Comparison of ENCODE assay signal across 38 cellular contexts in genomic region chr19:53595510-53595867, GRCh38. TPM values are rescaled to one million over a fixed set of nuclear protein-coding genes. Genes with fewer than 3 reads are reported as not detected.
"Had no signal": no experiment of that assay in that cellular context is flagged by ENCODE, and none has a peak within 500 bp of the region (broad histone marks: within the 10 kb centered on the region; RNA-seq: fewer than 3 reads in every experiment).

No MANE protein-coding gene starts in this region.

- H3K9me3 ChIP-seq: psoas muscle, right atrium auricular region, thyroid gland, upper lobe of right lung had no signal

- H3K9ac ChIP-seq: parathyroid adenoma had no signal

- H3K36me3 ChIP-seq: brain microvascular endothelial cell, right atrium auricular region, stomach, thyroid gland, upper lobe of right lung, WERI-Rb-1 had no signal

- H2AFZ ChIP-seq: parathyroid adenoma had no signal

- FAIRE-seq: astrocyte, keratinocyte had no signal

- H3K4me1 ChIP-seq: parathyroid adenoma, psoas muscle, right atrium auricular region, stomach, upper lobe of right lung had no signal

- H3K4me2 ChIP-seq: smooth muscle cell had no signal

- H3K4me3 ChIP-seq: coronary artery, dorsolateral prefrontal cortex, psoas muscle, right atrium auricular region, smooth muscle cell, stomach, thyroid gland, upper lobe of right lung had no signal

- H3K27ac ChIP-seq: brain microvascular endothelial cell, coronary artery, dorsolateral prefrontal cortex, parathyroid adenoma, psoas muscle, right atrium auricular region, stomach, thyroid gland, upper lobe of right lung, WERI-Rb-1 had no signal

- DNase-seq: activated CD4-positive, alpha-beta memory T cell treated with anti-CD3 and anti-CD28 coated beads, Interleukin-2, amount 10 ng/mL, durations not matched to agents 7 days and 5 days; activated CD4-positive, alpha-beta T cell treated with anti-CD3 and anti-CD28 coated beads, Interleukin-2, amount 10 ng/mL, durations not matched to agents 7 days and 5 days; activated CD4-positive, CD25-positive, alpha-beta regulatory T cell treated with anti-CD3 and anti-CD28 coated beads, Interleukin-2, amount 50 U/mL, for 72 hours; activated CD8-positive, alpha-beta memory T cell treated with anti-CD3 and anti-CD28 coated beads, Interleukin-2, amount 50 U/mL, for 48 hours; activated gamma-delta T cell; activated naive CD4-positive, alpha-beta T cell treated with anti-CD3 and anti-CD28 coated beads, Interleukin-2, amount 10 ng/mL, durations not matched to agents 7 days and 5 days; activated naive CD8-positive, alpha-beta T cell treated with anti-CD3 and anti-CD28 coated beads, Interleukin-2, amount 10 ng/mL, durations not matched to agents 7 days and 5 days; activated T-cell treated with anti-CD3 and anti-CD28 coated beads, Interleukin-2, amount 50 U/mL, for 24 hours; brain microvascular endothelial cell; dorsolateral prefrontal cortex; effector memory CD4-positive, alpha-beta T cell; foreskin fibroblast; head of caudate nucleus; hippocampal formation; left cardiac atrium; left ventricle myocardium superior; mammary epithelial cell; naive B cell; nephron progenitor cell; occipital lobe; psoas muscle; stimulated activated CD4-positive, alpha-beta T cell treated with anti-CD3 and anti-CD28 coated beads, Interleukin-1b, Interleukin-23, amount 100 ng/mL, for 48 hours; stimulated activated CD4-positive, alpha-beta T cell treated with anti-CD3 and anti-CD28 coated beads, Interleukin-4, amount 100 ng/mL, for 4 hours; stimulated activated CD8-positive, alpha-beta memory T cell treated with anti-CD3 and anti-CD28 coated beads, Interleukin-4, amount 100 ng/mL, for 48 hours; stomach; T1000; upper lobe of right lung; WERI-Rb-1 had no signal

- H3K27me3 ChIP-seq: brain microvascular endothelial cell, dorsolateral prefrontal cortex, right atrium auricular region, stomach, thyroid gland, upper lobe of right lung had no signal

- H3K79me2 ChIP-seq: parathyroid adenoma had no signal

RNA-seq across cellular contexts. Expression of gene DPRX, which starts 36.3 kb away (rescaled TPM):
- total RNA-seq: activated CD4-positive, alpha-beta memory T cell treated with anti-CD3 and anti-CD28 coated beads, Interleukin-2, amount 10 ng/mL, durations not matched to agents 7 days and 5 days; activated CD4-positive, alpha-beta T cell treated with anti-CD3 and anti-CD28 coated beads, Interleukin-2, amount 10 ng/mL, durations not matched to agents 7 days and 5 days; activated naive CD8-positive, alpha-beta T cell treated with anti-CD3 and anti-CD28 coated beads, Interleukin-2, amount 10 ng/mL, durations not matched to agents 7 days and 5 days; astrocyte; cerebellum; left cardiac atrium; left ventricle myocardium superior; mammary epithelial cell; mesothelial cell of epicardium; occipital lobe; right atrium auricular region; smooth muscle cell; thyroid gland; upper lobe of right lung had no signal
- polyA plus RNA-seq: esophagus, keratinocyte, mammary epithelial cell, psoas muscle, smooth muscle cell, stomach had no signal
